In genomic region chr7:106820321-106821217, GRCh38 we compare ENCODE assay signal across 27 cellular contexts. TPM values are rescaled to one million over a fixed set of nuclear protein-coding genes. Genes with fewer than 3 reads are reported as not detected.
DNase-seq lines count a peak whose midpoint lies in the region; ATAC-seq and TF ChIP-seq lines count a peak whose summit lies in the region.
"Had no signal": no experiment of that assay in that cellular context is flagged by ENCODE, and none has a peak within 500 bp of the region (broad histone marks: within the 10 kb centered on the region; RNA-seq: fewer than 3 reads in every experiment).

No MANE protein-coding gene starts in this region.

- no peak overlapping the region for H3K4me2 ChIP-seq in Karpas-422 (ENCODE audit: low read depth, low read length, poor library complexity, severe bottlenecking)
- H3K4me2 ChIP-seq: GM23338, PC-9 had no signal

- H3K27me3 ChIP-seq in Karpas-422 (ENCODE audit: low read length): no peaks in the 10 kb centered on the region
- H3K27me3 ChIP-seq: SJSA1 had no signal

- H3K4me1 Mint-ChIP-seq in T-helper 2 cell treated with Interferon-gamma antibody and Interleukin-4, amounts not matched to agents 5 μg/mL and 100 μg/mL, for 36 hours (ENCODE audit: low read depth): no peaks in the 10 kb centered on the region
- H3K4me1 Mint-ChIP-seq: GM23338, H9 had no signal

- H3K4me1 ChIP-seq in Karpas-422 (ENCODE audit: low read length): peaks cover 2% of the 10 kb centered on the region

- H3K36me3 ChIP-seq in Karpas-422 (ENCODE audit: insufficient read depth, low read length): no peaks in the 10 kb centered on the region

- H2AFZ ChIP-seq in Karpas-422 (ENCODE audit: low read length): no peak overlapping the region
- H2AFZ ChIP-seq: PC-9 had no signal

- DNase-seq in AG10803 (ENCODE audit: low read depth) (peak; percentile 9), NCI-H526 treated with DMSO at 0.1 percent for 48 hours (lab: John Stamatoyannopoulos, UW) (peak; percentile 13), dermis microvascular lymphatic vessel endothelial cell (ENCODE audit: low read depth in 2 of 2) (peak; percentile 14 to 37), lung microvascular endothelial cell (ENCODE audit: low read depth in 2 of 2) (peak; percentile 29 to 69), Karpas-422 (no peak)
- no peak for DNase-seq in activated naive CD4-positive, alpha-beta T cell treated with anti-CD3 and anti-CD28 coated beads, Interleukin-2, amount 50 U/mL, for 16 hours
- no peak for DNase-seq in T-helper 2 cell treated with Interferon-gamma antibody and Interleukin-4, amounts not matched to agents 5 μg/mL and 100 μg/mL, for 36 hours (ENCODE audit: low spot score)
- DNase-seq: Calu3, DMS79 treated with DMSO at 0.1 percent for 48 hours, GF-D8, H9, Kasumi-1, MV-4-11, NCI-H1105, NCI-H1436 treated with DMSO at 0.1 percent for 48 hours, NCI-H187 treated with DMSO at 0.1 percent for 48 hours, NCI-H2107, NCI-H524, NCI-H82, PC-9 had no signal

- no peak overlapping the region for H3K9ac ChIP-seq in Karpas-422 (ENCODE audit: low read length)

- no peaks in the 10 kb centered on the region for H3K36me3 Mint-ChIP-seq in T-helper 2 cell treated with Interferon-gamma antibody and Interleukin-4, amounts not matched to agents 5 μg/mL and 100 μg/mL, for 36 hours (ENCODE audit: low read depth)

- no peaks in the 10 kb centered on the region for H4K20me1 ChIP-seq in Karpas-422 (ENCODE audit: insufficient read depth, low read depth, low read length)

- TF ChIP-seq CTCF in AG10803 (conservative IDR thresholded peaks at IDR 0.05; ENCODE audit: low read length): no peak

- H3K27ac Mint-ChIP-seq in T-helper 2 cell treated with Interferon-gamma antibody and Interleukin-4, amounts not matched to agents 5 μg/mL and 100 μg/mL, for 36 hours: no peak overlapping the region
- H3K27ac Mint-ChIP-seq: GM23338, H9 had no signal

- H3K9me2 ChIP-seq in Karpas-422 (replicated peaks; ENCODE audit: insufficient read depth, low read length): no peaks in the 10 kb centered on the region

- H3K4me3 Mint-ChIP-seq in T-helper 2 cell treated with Interferon-gamma antibody and Interleukin-4, amounts not matched to agents 5 μg/mL and 100 μg/mL, for 36 hours: no peak overlapping the region
- H3K4me3 Mint-ChIP-seq: GM23338, H9 had no signal

- H3K79me2 ChIP-seq in Karpas-422 (ENCODE audit: low read length): no peaks in the 10 kb centered on the region

- ATAC-seq in HG03342 (IDR thresholded peaks at IDR 0.05; ENCODE audit: unreplicated experiment): no peak
- ATAC-seq: GM23338, Right ventricle myocardium inferior had no signal

- peaks cover 4% of the 10 kb centered on the region for H3K9me3 Mint-ChIP-seq in T-helper 2 cell treated with Interferon-gamma antibody and Interleukin-4, amounts not matched to agents 5 μg/mL and 100 μg/mL, for 36 hours
- H3K9me3 Mint-ChIP-seq: GM23338 had no signal

- H3K27ac ChIP-seq in Karpas-422 (ENCODE audit: low read length): no peak overlapping the region
- H3K27ac ChIP-seq: 22Rv1, HL-60, PC-9, SJSA1 had no signal

- H3K9me3 ChIP-seq in Karpas-422 (ENCODE audit: low read length): no peaks in the 10 kb centered on the region
- H3K9me3 ChIP-seq: SJSA1 had no signal

- no peaks in the 10 kb centered on the region for H3K27me3 Mint-ChIP-seq in T-helper 2 cell treated with Interferon-gamma antibody and Interleukin-4, amounts not matched to agents 5 μg/mL and 100 μg/mL, for 36 hours (ENCODE audit: low read depth)

- H3K4me3 ChIP-seq in AG10803 (ENCODE audit: low read length) (no peak overlapping the region), Karpas-422 (ENCODE audit: low read length) (no peak overlapping the region)
- H3K4me3 ChIP-seq: GM23338, PC-9, SJSA1 had no signal

RNA-seq across cellular contexts. Expression of gene PIK3CG, which starts 44.5 kb away (rescaled TPM):
- 3.6 and 4.4 TPM in 2 replicates for total RNA-seq in dermis microvascular lymphatic vessel endothelial cell
- total RNA-seq in lung microvascular endothelial cell: 2.6 and 3.5 TPM in 2 replicates
- total RNA-seq in Karpas-422 (2014; rRNA removed; shearing (Covaris generic); ENCODE audit: low replicate concordance): 87.6 and 118 TPM in 2 replicates
- total RNA-seq: Calu3, GM23338, H9, MCF 10A, PC-9 had no signal

Comparison
In these comparisons a context has a peak if more than half of its experiments do, and no peak if none do; other contexts are left out.
1. DNase-seq: peak in AG10803 (single experiment), NCI-H526 treated with DMSO at 0.1 percent for 48 hours (single experiment), dermis microvascular lymphatic vessel endothelial cell (2 of 2) and lung microvascular endothelial cell (2 of 2); none in Karpas-422 (single experiment), activated naive CD4-positive, alpha-beta T cell treated with anti-CD3 and anti-CD28 coated beads, Interleukin-2, amount 50 U/mL, for 16 hours (single experiment) and T-helper 2 cell treated with Interferon-gamma antibody and Interleukin-4, amounts not matched to agents 5 μg/mL and 100 μg/mL, for 36 hours (single experiment).
2. RNA of gene PIK3CG, which starts 44.5 kb away (total RNA-seq): 87.6 to 118 TPM in Karpas-422; 3.6 to 4.4 TPM in dermis microvascular lymphatic vessel endothelial cell and 2.6 to 3.5 TPM in lung microvascular endothelial cell; every median in the first group is over 10 times any median in the second.